ENCODE assay signal across 15 cellular contexts in the genomic region with DNA sequence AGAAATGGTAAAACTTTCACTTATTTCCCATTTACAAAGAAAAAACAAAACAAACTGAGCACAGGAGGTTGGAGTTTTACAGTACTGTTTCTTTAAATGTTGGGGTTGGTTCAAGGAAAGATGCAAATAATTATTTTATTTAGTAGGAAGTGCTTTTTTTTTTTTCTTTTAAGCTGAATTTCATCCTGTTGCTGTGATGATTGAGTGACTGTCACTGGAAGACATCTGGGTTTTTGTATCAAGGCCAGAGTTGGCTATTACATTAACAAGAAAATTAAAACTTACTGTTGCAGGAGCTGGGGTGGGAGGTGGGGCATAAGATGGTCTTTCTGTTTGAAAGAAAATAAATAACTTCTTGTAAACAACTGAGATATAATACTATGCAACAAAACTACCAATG. TPM values are rescaled to one million over a fixed set of nuclear protein-coding genes. Genes with fewer than 3 reads are reported as not detected.
DNase-seq lines count a peak whose midpoint lies in the region; ATAC-seq and TF ChIP-seq lines count a peak whose summit lies in the region.
"Had no signal": no experiment of that assay in that cellular context is flagged by ENCODE, and none has a peak within 500 bp of the region (broad histone marks: within the 10 kb centered on the region; RNA-seq: fewer than 3 reads in every experiment).

No MANE protein-coding gene starts in this region.

- H3F3A ChIP-seq in PC-9 (ENCODE audit: insufficient read depth, low read depth) = no peaks in the 10 kb centered on the region; the same call in 1 of the 2 replicates

- no TSS peak for BruUV-seq in PC-9 (replicated peaks; lab: Mats Ljungman, UMichigan)

- peaks cover 56% of the 10 kb centered on the region for H3K36me3 ChIP-seq in PC-9 (ENCODE audit: low read depth)

- CTCF ChIA-PET in PC-9 (lab: Charles Lee) = no interaction called here

- H3K4me1 Mint-ChIP-seq in activated T-cell treated with anti-CD3 and anti-CD28 coated beads, Interleukin-2, amount 50 U/mL, for 24 hours (ENCODE audit: low read depth) = peaks cover 68% of the 10 kb centered on the region
- H3K4me1 Mint-ChIP-seq in endothelial cell (ENCODE audit: unreplicated experiment) (peaks cover 9% of the 10 kb centered on the region), CD14-positive monocyte (peaks cover 27% of the 10 kb centered on the region)
- H3K4me1 Mint-ChIP-seq in stimulated activated effector memory CD8-positive, alpha-beta T cell treated with anti-CD3 and anti-CD28 coated beads, Interleukin-12 subunit alpha, Interleukin-12 subunit beta, amount 100 ng/mL, for 72 hours = peaks cover 41% of the 10 kb centered on the region

- H3K4me1 ChIP-seq in PC-9 (replicated peaks; ENCODE audit: insufficient read depth) = peaks cover 21% of the 10 kb centered on the region

- intact Hi-C loops in PC-9 (cut with micrococcal nuclease; ENCODE audit: unreplicated experiment) = loop anchor here (5.0 kb wide), 2 partner anchors 47 to 62 kb away; no protein-coding TSS in a partner anchor
- intact Hi-C loops in CD14-positive monocyte (cut with micrococcal nuclease) = no loop called here
- intact Hi-C loops in left colon (cut with DNase I, micrococcal nuclease) = no loop called here
- intact Hi-C loops in posterior vena cava (cut with DNase I) = no loop called here

- DNase-seq in activated T-cell treated with anti-CD3 and anti-CD28 coated beads, Interleukin-2, amount 50 U/mL, for 24 hours = no peak
- no peak for DNase-seq in activated T-cell treated with anti-CD3 and anti-CD28 coated beads, Interleukin-2, amount 50 U/mL, for 48 hours
- no peak for DNase-seq in PC-9
- no peak for DNase-seq in endothelial cell (ENCODE audit: low spot score)
- no peak for DNase-seq in stimulated activated effector memory CD8-positive, alpha-beta T cell treated with anti-CD3 and anti-CD28 coated beads, Interleukin-12 subunit alpha, Interleukin-12 subunit beta, amount 100 ng/mL, for 72 hours (ENCODE audit: low spot score in 2 of 2)
- no peak for DNase-seq in CD14-positive monocyte (ENCODE audit: low spot score)
- DNase-seq in left colon = no peak
- no peak for DNase-seq in posterior vena cava (ENCODE audit: low spot score)
- DNase-seq: DMS79 treated with DMSO at 0.1 percent for 48 hours, hypothalamus, left ventricle myocardium inferior, NCI-H146, NCI-H446 treated with DMSO at 0.1 percent for 48 hours had no signal

- H4K20me1 ChIP-seq in PC-9 (ENCODE audit: insufficient read depth) = peaks cover 4% of the 10 kb centered on the region; the same call in 1 of the 2 replicates

- POLR2A ChIA-PET in PC-9 (lab: Charles Lee; ENCODE audit: unreplicated experiment) = interaction anchor here (0.6 kb wide), 1 partner anchor 243 kb away, joined by 6 read pairs; no protein-coding TSS in a partner anchor

- H3K36me3 Mint-ChIP-seq in activated T-cell treated with anti-CD3 and anti-CD28 coated beads, Interleukin-2, amount 50 U/mL, for 24 hours (ENCODE audit: low read depth) = peaks cover 79% of the 10 kb centered on the region
- peaks cover 12% of the 10 kb centered on the region for H3K36me3 Mint-ChIP-seq in endothelial cell (ENCODE audit: low read depth, unreplicated experiment)
- H3K36me3 Mint-ChIP-seq in stimulated activated effector memory CD8-positive, alpha-beta T cell treated with anti-CD3 and anti-CD28 coated beads, Interleukin-12 subunit alpha, Interleukin-12 subunit beta, amount 100 ng/mL, for 72 hours = peaks cover 78% of the 10 kb centered on the region
- peaks cover 35 to 51% of the 10 kb centered on the region in 2 donors for H3K36me3 Mint-ChIP-seq in CD14-positive monocyte

- H3K4me3 ChIP-seq in PC-9 = no peak overlapping the region
- H3K4me3 ChIP-seq: esophagus muscularis mucosa had no signal

- H3K27ac ChIP-seq in PC-9 = no peak overlapping the region
- H3K27ac ChIP-seq: esophagus muscularis mucosa, left ventricle myocardium inferior had no signal

- peak overlapping the region; percentile 46 for H3K4me3 Mint-ChIP-seq in activated T-cell treated with anti-CD3 and anti-CD28 coated beads, Interleukin-2, amount 50 U/mL, for 24 hours
- H3K4me3 Mint-ChIP-seq in endothelial cell (ENCODE audit: unreplicated experiment) (peak overlapping the region; percentile 2), CD14-positive monocyte (no peak overlapping the region)
- peak overlapping the region; percentile 14 for H3K4me3 Mint-ChIP-seq in stimulated activated effector memory CD8-positive, alpha-beta T cell treated with anti-CD3 and anti-CD28 coated beads, Interleukin-12 subunit alpha, Interleukin-12 subunit beta, amount 100 ng/mL, for 72 hours

- H3K9me3 ChIP-seq in PC-9 (ENCODE audit: insufficient read depth, low read depth) = no peaks in the 10 kb centered on the region
- H3K9me3 ChIP-seq: esophagus muscularis mucosa, left ventricle myocardium inferior had no signal

- peak overlapping the region; percentile 67 for H3K27ac Mint-ChIP-seq in activated T-cell treated with anti-CD3 and anti-CD28 coated beads, Interleukin-2, amount 50 U/mL, for 24 hours
- H3K27ac Mint-ChIP-seq in endothelial cell (ENCODE audit: unreplicated experiment) (no peak overlapping the region), CD14-positive monocyte (peak overlapping the region in 1 of 7 donors; percentile 24)
- peak overlapping the region; percentile 10 for H3K27ac Mint-ChIP-seq in stimulated activated effector memory CD8-positive, alpha-beta T cell treated with anti-CD3 and anti-CD28 coated beads, Interleukin-12 subunit alpha, Interleukin-12 subunit beta, amount 100 ng/mL, for 72 hours

- H3K27me3 ChIP-seq in PC-9 (ENCODE audit: insufficient read depth, low read depth) = no peaks in the 10 kb centered on the region
- H3K27me3 ChIP-seq: esophagus muscularis mucosa had no signal

- peaks cover 51% of the 10 kb centered on the region for H3K79me2 ChIP-seq in PC-9 (ENCODE audit: low read depth)

- H3K9me2 ChIP-seq in PC-9 (ENCODE audit: insufficient read depth) = no peaks in the 10 kb centered on the region

- H2AFZ ChIP-seq in PC-9 = no peak overlapping the region

- no peaks in the 10 kb centered on the region for H3K27me3 Mint-ChIP-seq in activated T-cell treated with anti-CD3 and anti-CD28 coated beads, Interleukin-2, amount 50 U/mL, for 24 hours
- H3K27me3 Mint-ChIP-seq in endothelial cell (ENCODE audit: unreplicated experiment) (peaks cover 2% of the 10 kb centered on the region), CD14-positive monocyte (ENCODE audit: low read depth in 3 of 3) (peaks cover 0 to 1% (median 0%) of the 10 kb centered on the region in 3 donors)

- no peaks in the 10 kb centered on the region for H3K9me3 Mint-ChIP-seq in activated T-cell treated with anti-CD3 and anti-CD28 coated beads, Interleukin-2, amount 50 U/mL, for 24 hours
- H3K9me3 Mint-ChIP-seq in endothelial cell (ENCODE audit: unreplicated experiment) (no peaks in the 10 kb centered on the region), CD14-positive monocyte (no peaks in the 10 kb centered on the region)
- no peaks in the 10 kb centered on the region for H3K9me3 Mint-ChIP-seq in stimulated activated effector memory CD8-positive, alpha-beta T cell treated with anti-CD3 and anti-CD28 coated beads, Interleukin-12 subunit alpha, Interleukin-12 subunit beta, amount 100 ng/mL, for 72 hours

- TF ChIP-seq CTCF in PC-9 (conservative IDR thresholded peaks at IDR 0.05) (no peak), endothelial cell (IDR thresholded peaks at IDR 0.05; ENCODE audit: unreplicated experiment) (no peak), CD14-positive monocyte (IDR thresholded peaks at IDR 0.05) (no peak)

- no peak for ATAC-seq in stimulated activated effector memory CD8-positive, alpha-beta T cell treated with anti-CD3 and anti-CD28 coated beads, Interleukin-12 subunit alpha, Interleukin-12 subunit beta, amount 100 ng/mL, for 72 hours
- no peak for ATAC-seq in left colon

- H3K4me2 ChIP-seq in PC-9 = 0 out of 2 replicates have a peak overlapping the region, but pooled peaks have one; percentile 87

RNA-seq across cellular contexts. Expression of gene SMARCE1, which starts 2.3 kb away (rescaled TPM):
- total RNA-seq in PC-9 (2021) = 75.0 and 90.8 TPM in 2 replicates
- 138 TPM for total RNA-seq in endothelial cell (ENCODE audit: unreplicated experiment)
- 100 to 1,000 TPM; 119 to 127 TPM for polyA plus RNA-seq in CD14-positive monocyte
- total RNA-seq in left colon = 10 to 100 TPM; 74.5 to 76.4 TPM
- 100 to 1,000 TPM in 1 of 2 donors, 10 to 100 TPM in 1; 80.7 to 101 TPM for total RNA-seq in posterior vena cava

RNA-seq across cellular contexts. Expression of gene KRT222, which starts 19.7 kb away (rescaled TPM):
- total RNA-seq in PC-9 (2021) (not detected in 2 replicates), endothelial cell (ENCODE audit: unreplicated experiment) (1.2 TPM), left colon (under 1 TPM; 0.27 to 0.67 TPM), posterior vena cava (1 to 10 TPM; 1.1 to 7.7 TPM)
- not detected for polyA plus RNA-seq in CD14-positive monocyte

RNA-seq across cellular contexts. Expression of gene KRT24, which starts 58.3 kb away (rescaled TPM):
- total RNA-seq in PC-9 (2021) (not detected in 2 replicates), endothelial cell (ENCODE audit: unreplicated experiment) (not detected), left colon (1 to 10 TPM in 1 of 2 donors, under 1 TPM in 1; 0.46 to 1.3 TPM), posterior vena cava (not detected)
- polyA plus RNA-seq in CD14-positive monocyte = not detected
- total RNA-seq: left ventricle myocardium inferior, temporal lobe had no signal

Comparison
In these comparisons a context has a peak if more than half of its experiments do, and no peak if none do; other contexts are left out.
1. H3K4me3 Mint-ChIP-seq: peak in activated T-cell treated with anti-CD3 and anti-CD28 coated beads, Interleukin-2, amount 50 U/mL, for 24 hours (single experiment), endothelial cell (single experiment) and stimulated activated effector memory CD8-positive, alpha-beta T cell treated with anti-CD3 and anti-CD28 coated beads, Interleukin-12 subunit alpha, Interleukin-12 subunit beta, amount 100 ng/mL, for 72 hours (single experiment); none in CD14-positive monocyte (0 of 2).